ENCODE assay signal across 12 cellular contexts in the genomic region with DNA sequence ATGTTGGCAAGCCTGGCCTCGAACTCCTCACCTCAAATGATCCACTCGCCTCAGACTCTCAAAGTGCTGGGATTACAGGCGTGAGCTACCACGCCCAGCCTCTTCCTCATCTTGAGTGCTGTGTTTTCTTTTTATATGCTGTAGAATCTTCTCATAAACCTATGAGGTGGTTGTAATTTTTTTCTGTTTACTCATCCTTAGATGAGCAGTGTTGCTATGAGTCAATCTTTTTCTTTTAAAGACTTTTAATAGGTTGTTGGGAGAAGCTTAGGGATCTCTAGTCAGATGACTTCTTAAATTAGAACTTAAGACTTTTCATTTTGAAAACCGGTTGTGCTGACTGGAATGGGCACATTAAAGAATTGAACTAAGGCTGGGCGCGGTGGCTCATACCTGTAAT. TPM values are rescaled to one million over a fixed set of nuclear protein-coding genes. Genes with fewer than 3 reads are reported as not detected.
DNase-seq lines count a peak whose midpoint lies in the region; TF ChIP-seq lines count a peak whose summit lies in the region.
"Had no signal": no experiment of that assay in that cellular context is flagged by ENCODE, and none has a peak within 500 bp of the region (broad histone marks: within the 10 kb centered on the region; RNA-seq: fewer than 3 reads in every experiment).

No MANE protein-coding gene starts in this region.

- no peaks in the 10 kb centered on the region for H3K9me3 Mint-ChIP-seq in activated naive CD4-positive, alpha-beta T cell treated with anti-CD3 and anti-CD28 coated beads for 36 hours

- H3K27ac ChIP-seq in smooth muscle cell (ENCODE audit: low read depth): peak overlapping the region; percentile 69

- H3F3A ChIP-seq in smooth muscle cell (ENCODE audit: low read depth): no peaks in the 10 kb centered on the region

- H3K4me3 Mint-ChIP-seq in activated naive CD4-positive, alpha-beta T cell treated with anti-CD3 and anti-CD28 coated beads for 36 hours: no peak overlapping the region
- H3K4me3 Mint-ChIP-seq: CD14-positive monocyte had no signal

- no peaks in the 10 kb centered on the region for H4K20me1 ChIP-seq in smooth muscle cell (ENCODE audit: low read depth)

- no peak overlapping the region for H2AFZ ChIP-seq in smooth muscle cell (ENCODE audit: low read depth)

- H3K4me3 ChIP-seq in epithelial cell of esophagus (ENCODE audit: low read length): no peak overlapping the region
- no peak overlapping the region for H3K4me3 ChIP-seq in smooth muscle cell

- no peaks in the 10 kb centered on the region for H3K4me1 ChIP-seq in smooth muscle cell (ENCODE audit: low read depth)

- H3K27me3 Mint-ChIP-seq in activated naive CD4-positive, alpha-beta T cell treated with anti-CD3 and anti-CD28 coated beads for 36 hours (ENCODE audit: low read depth): no peaks in the 10 kb centered on the region
- H3K27me3 Mint-ChIP-seq: brain had no signal

- no peaks in the 10 kb centered on the region for H3K27me3 ChIP-seq in smooth muscle cell (ENCODE audit: low read depth)

- no peaks in the 10 kb centered on the region for H3K36me3 ChIP-seq in smooth muscle cell (ENCODE audit: low read depth)

- intact Hi-C loops in activated naive CD4-positive, alpha-beta T cell treated with anti-CD3 and anti-CD28 coated beads for 36 hours (cut with micrococcal nuclease): loop anchor here (1.0 kb wide), 1 partner anchor 23 kb away; no protein-coding TSS in a partner anchor

- TF ChIP-seq CTCF in epithelial cell of esophagus (IDR thresholded peaks at IDR 0.05; ENCODE audit: insufficient read depth, low read depth, low read length, missing control alignments) (no peak), smooth muscle cell (IDR thresholded peaks at IDR 0.05; ENCODE audit: borderline replicate concordance, insufficient read depth, poor library complexity, severe bottlenecking) (no peak)

- H3K4me2 ChIP-seq in smooth muscle cell: no peak overlapping the region

- H3K9ac ChIP-seq in smooth muscle cell (ENCODE audit: low read depth): no peak overlapping the region

- no peaks in the 10 kb centered on the region for H3K9me3 ChIP-seq in smooth muscle cell (replicated peaks; ENCODE audit: low read depth)

- H3K36me3 Mint-ChIP-seq in activated naive CD4-positive, alpha-beta T cell treated with anti-CD3 and anti-CD28 coated beads for 36 hours (ENCODE audit: low read depth): no peaks in the 10 kb centered on the region

- peak overlapping the region; percentile 66 for H3K27ac Mint-ChIP-seq in activated naive CD4-positive, alpha-beta T cell treated with anti-CD3 and anti-CD28 coated beads for 36 hours
- H3K27ac Mint-ChIP-seq: brain had no signal

- CTCF ChIA-PET in activated naive CD4-positive, alpha-beta T cell treated with anti-CD3 and anti-CD28 coated beads for 36 hours (lab: Charles Lee): interaction anchor here (0.6 to 5.4 kb wide), 5 partner anchors 9 to 87 kb away, joined by 3 to 25 read pairs (median 3); no protein-coding TSS in a partner anchor

- peaks cover 44% of the 10 kb centered on the region for H3K4me1 Mint-ChIP-seq in activated naive CD4-positive, alpha-beta T cell treated with anti-CD3 and anti-CD28 coated beads for 36 hours (ENCODE audit: low read depth)
- H3K4me1 Mint-ChIP-seq: brain had no signal

- peak; percentile 55 for DNase-seq in activated naive CD4-positive, alpha-beta T cell treated with anti-CD3 and anti-CD28 coated beads for 36 hours
- no peak for DNase-seq in activated naive CD4-positive, alpha-beta T cell (lab: John Stamatoyannopoulos, UW)
- DNase-seq in RPMI7951 (ENCODE audit: low read depth): peak; percentile 82
- peak; percentile 92 for DNase-seq in epithelial cell of esophagus (ENCODE audit: low read depth)
- no peak for DNase-seq in smooth muscle cell (lab: John Stamatoyannopoulos, UW; ENCODE audit: unreplicated experiment)
- no peak for DNase-seq in HuH-7.5 (ENCODE audit: low spot score)
- DNase-seq in NAMALWA (ENCODE audit: low spot score): no peak
- no peak for DNase-seq in stimulated activated CD4-positive, alpha-beta T cell treated with anti-CD3 and anti-CD28 coated beads, Interleukin-2, amount 100 ng/mL, for 48 hours
- DNase-seq: hypothalamus, NCI-H774 had no signal

- H3K79me2 ChIP-seq in smooth muscle cell (ENCODE audit: low read depth): no peaks in the 10 kb centered on the region

- 50% methylated on average over 7 of the region's 7 CpGs for WGBS in smooth muscle cell (ENCODE audit: low lambda C conversion rate)

RNA-seq across cellular contexts. Expression of a gene that starts 8.7 kb away (rescaled TPM):
- 10 to 100 TPM; 77.4 to 79.5 TPM for total RNA-seq in activated naive CD4-positive, alpha-beta T cell treated with anti-CD3 and anti-CD28 coated beads for 36 hours
- total RNA-seq in RPMI7951 (2014; rRNA removed; shearing (Covaris generic)): 33.9 and 44.0 TPM in 2 replicates
- total RNA-seq in smooth muscle cell: 33.3 and 47.7 TPM in 2 replicates
- polyA plus RNA-seq in smooth muscle cell: 26.9 and 48.0 TPM in 2 replicates

Comparison
In these comparisons a context has a peak if more than half of its experiments do, and no peak if none do; other contexts are left out.
1. DNase-seq: peak in activated naive CD4-positive, alpha-beta T cell treated with anti-CD3 and anti-CD28 coated beads for 36 hours (single experiment), RPMI7951 (single experiment) and epithelial cell of esophagus (single experiment); none in activated naive CD4-positive, alpha-beta T cell (0 of 4), smooth muscle cell (single experiment), HuH-7.5 (single experiment), NAMALWA (single experiment) and stimulated activated CD4-positive, alpha-beta T cell treated with anti-CD3 and anti-CD28 coated beads, Interleukin-2, amount 100 ng/mL, for 48 hours (0 of 2).